Comparison of ENCODE assay signal across 2 cellular contexts in the genomic region with DNA sequence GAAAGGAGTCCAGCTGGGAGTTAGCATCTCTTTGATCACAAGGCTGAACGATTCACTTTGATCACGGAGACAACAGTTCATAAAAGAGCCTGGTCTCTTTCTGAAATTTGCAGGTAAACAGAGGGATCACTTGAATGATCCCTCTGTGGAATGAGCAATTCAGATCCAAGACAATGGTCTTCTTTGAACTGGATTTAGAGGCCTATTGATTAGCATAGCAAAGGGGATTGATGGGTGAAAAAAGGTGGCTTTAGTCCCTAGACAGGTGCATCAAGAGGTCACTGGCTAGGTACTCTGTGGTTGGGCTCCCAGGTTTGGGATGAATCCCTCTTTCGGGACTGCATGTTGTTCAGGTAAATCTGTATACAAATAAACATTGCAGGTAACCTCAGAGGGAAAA.
A peak's percentile ranks its signal among the peaks of the same experiment; 100 is the strongest.
TF ChIP-seq lines count a peak whose summit lies in the region.

No MANE protein-coding gene starts in this region.

TF ChIP-seq in HepG2, 621 proteins besides CTCF, POLR2A, EP300 and RAD21:
- TF ChIP-seq SOX6 (IDR thresholded peaks at IDR 0.05) (no peak), SOX6 (CRISPR knock-in tag; IDR thresholded peaks at IDR 0.05) (peak; percentile 38), ZNF232 (CRISPR knock-in tag; IDR thresholded peaks at IDR 0.05; ENCODE audit: borderline replicate concordance) (no peak), ZEB1 (IDR thresholded peaks at IDR 0.05; ENCODE audit: insufficient replicate concordance, low read depth) (no peak), TCF7 (IDR thresholded peaks at IDR 0.05; ENCODE audit: low read depth) (peak; percentile 48), SOX5 (CRISPR knock-in tag; IDR thresholded peaks at IDR 0.05; ENCODE audit: borderline replicate concordance) (peak; percentile 28; the same call in 1 of the 2 replicates)
- TF ChIP-seq, protein P1, sequence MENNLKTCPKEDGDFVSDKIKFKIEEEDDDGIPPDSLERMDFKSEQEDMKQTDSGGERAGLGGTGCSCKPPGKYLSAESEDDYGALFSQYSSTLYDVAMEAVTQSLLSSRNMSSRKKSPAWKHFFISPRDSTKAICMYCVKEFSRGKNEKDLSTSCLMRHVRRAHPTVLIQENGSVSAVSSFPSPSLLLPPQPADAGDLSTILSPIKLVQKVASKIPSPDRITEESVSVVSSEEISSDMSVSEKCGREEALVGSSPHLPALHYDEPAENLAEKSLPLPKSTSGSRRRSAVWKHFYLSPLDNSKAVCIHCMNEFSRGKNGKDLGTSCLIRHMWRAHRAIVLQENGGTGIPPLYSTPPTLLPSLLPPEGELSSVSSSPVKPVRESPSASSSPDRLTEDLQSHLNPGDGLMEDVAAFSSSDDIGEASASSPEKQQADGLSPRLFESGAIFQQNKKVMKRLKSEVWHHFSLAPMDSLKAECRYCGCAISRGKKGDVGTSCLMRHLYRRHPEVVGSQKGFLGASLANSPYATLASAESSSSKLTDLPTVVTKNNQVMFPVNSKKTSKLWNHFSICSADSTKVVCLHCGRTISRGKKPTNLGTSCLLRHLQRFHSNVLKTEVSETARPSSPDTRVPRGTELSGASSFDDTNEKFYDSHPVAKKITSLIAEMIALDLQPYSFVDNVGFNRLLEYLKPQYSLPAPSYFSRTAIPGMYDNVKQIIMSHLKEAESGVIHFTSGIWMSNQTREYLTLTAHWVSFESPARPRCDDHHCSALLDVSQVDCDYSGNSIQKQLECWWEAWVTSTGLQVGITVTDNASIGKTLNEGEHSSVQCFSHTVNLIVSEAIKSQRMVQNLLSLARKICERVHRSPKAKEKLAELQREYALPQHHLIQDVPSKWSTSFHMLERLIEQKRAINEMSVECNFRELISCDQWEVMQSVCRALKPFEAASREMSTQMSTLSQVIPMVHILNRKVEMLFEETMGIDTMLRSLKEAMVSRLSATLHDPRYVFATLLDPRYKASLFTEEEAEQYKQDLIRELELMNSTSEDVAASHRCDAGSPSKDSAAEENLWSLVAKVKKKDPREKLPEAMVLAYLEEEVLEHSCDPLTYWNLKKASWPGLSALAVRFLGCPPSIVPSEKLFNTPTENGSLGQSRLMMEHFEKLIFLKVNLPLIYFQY (CRISPR knock-in tag; IDR thresholded peaks at IDR 0.05; ENCODE audit: borderline replicate concordance): no peak

TF ChIP-seq in H1, 55 proteins besides CTCF, POLR2A, EP300 and RAD21 (continued from another document):
- 0 out of 2 replicates have a peak, but pooled peaks have one; percentile 64 for TF ChIP-seq TCF12 (IDR thresholded peaks at IDR 0.05; ENCODE audit: low read depth, low read length)
- no peak for TF ChIP-seq CREB1 (IDR thresholded peaks at IDR 0.05)
- 0 out of 2 replicates have a peak, but pooled peaks have one; percentile 23 for TF ChIP-seq POLR2AphosphoS5 (IDR thresholded peaks at IDR 0.05; ENCODE audit: low read depth, low read length)
- TF ChIP-seq CEBPB (IDR thresholded peaks at IDR 0.05; ENCODE audit: low read depth, low read length): no peak
- no peak for TF ChIP-seq YY1 (IDR thresholded peaks at IDR 0.05; ENCODE audit: low read depth, low read length)
- no peak for TF ChIP-seq HDAC6 (IDR thresholded peaks at IDR 0.05; ENCODE audit: low read depth, low read length)
- no peak for TF ChIP-seq GTF2F1 (IDR thresholded peaks at IDR 0.05; ENCODE audit: borderline replicate concordance, low read depth, low read length)
- peak; percentile 97; the same call in 1 of the 2 replicates for TF ChIP-seq RXRA (IDR thresholded peaks at IDR 0.05; ENCODE audit: insufficient read depth, low read depth, low read length)
- TF ChIP-seq GABPA (IDR thresholded peaks at IDR 0.05; ENCODE audit: borderline replicate concordance, insufficient read depth, low read length): no peak
- TF ChIP-seq BACH1 (IDR thresholded peaks at IDR 0.05; ENCODE audit: low read length): no peak
- no peak for TF ChIP-seq RBBP5 (IDR thresholded peaks at IDR 0.05; ENCODE audit: borderline replicate concordance, low read depth, low read length)
- TF ChIP-seq, protein P2, sequence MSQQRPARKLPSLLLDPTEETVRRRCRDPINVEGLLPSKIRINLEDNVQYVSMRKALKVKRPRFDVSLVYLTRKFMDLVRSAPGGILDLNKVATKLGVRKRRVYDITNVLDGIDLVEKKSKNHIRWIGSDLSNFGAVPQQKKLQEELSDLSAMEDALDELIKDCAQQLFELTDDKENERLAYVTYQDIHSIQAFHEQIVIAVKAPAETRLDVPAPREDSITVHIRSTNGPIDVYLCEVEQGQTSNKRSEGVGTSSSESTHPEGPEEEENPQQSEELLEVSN (IDR thresholded peaks at IDR 0.05): no peak
- no peak for TF ChIP-seq RFX5 (IDR thresholded peaks at IDR 0.05; ENCODE audit: borderline replicate concordance, low read depth, low read length)
- peak; percentile 51; the same call in 1 of the 2 replicates for TF ChIP-seq POU5F1 (IDR thresholded peaks at IDR 0.05; ENCODE audit: low read depth, low read length)
- TF ChIP-seq CHD1 (IDR thresholded peaks at IDR 0.05; ENCODE audit: low read depth, low read length): no peak
- peak; percentile 76 for TF ChIP-seq NANOG (IDR thresholded peaks at IDR 0.05; ENCODE audit: insufficient read depth, low read depth, low read length, poor library complexity, severe bottlenecking)
- TF ChIP-seq, protein P3, sequence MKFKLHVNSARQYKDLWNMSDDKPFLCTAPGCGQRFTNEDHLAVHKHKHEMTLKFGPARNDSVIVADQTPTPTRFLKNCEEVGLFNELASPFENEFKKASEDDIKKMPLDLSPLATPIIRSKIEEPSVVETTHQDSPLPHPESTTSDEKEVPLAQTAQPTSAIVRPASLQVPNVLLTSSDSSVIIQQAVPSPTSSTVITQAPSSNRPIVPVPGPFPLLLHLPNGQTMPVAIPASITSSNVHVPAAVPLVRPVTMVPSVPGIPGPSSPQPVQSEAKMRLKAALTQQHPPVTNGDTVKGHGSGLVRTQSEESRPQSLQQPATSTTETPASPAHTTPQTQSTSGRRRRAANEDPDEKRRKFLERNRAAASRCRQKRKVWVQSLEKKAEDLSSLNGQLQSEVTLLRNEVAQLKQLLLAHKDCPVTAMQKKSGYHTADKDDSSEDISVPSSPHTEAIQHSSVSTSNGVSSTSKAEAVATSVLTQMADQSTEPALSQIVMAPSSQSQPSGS (IDR thresholded peaks at IDR 0.05; ENCODE audit: low read length): no peak
- no peak for TF ChIP-seq ZNF274 (IDR thresholded peaks at IDR 0.05; ENCODE audit: borderline replicate concordance, extremely low read depth, low read length)
- TF ChIP-seq SIRT6 (IDR thresholded peaks at IDR 0.05; ENCODE audit: low read length): no peak
- no peak for TF ChIP-seq SIX5 (IDR thresholded peaks at IDR 0.05; ENCODE audit: low read depth, low read length)
- TF ChIP-seq SP2 (IDR thresholded peaks at IDR 0.05; ENCODE audit: low read length): no peak
- no peak for TF ChIP-seq KDM1A (IDR thresholded peaks at IDR 0.05; ENCODE audit: borderline replicate concordance, low read length)
- TF ChIP-seq SUZ12 (IDR thresholded peaks at IDR 0.05; ENCODE audit: low read length): no peak
- no peak for TF ChIP-seq SRF (IDR thresholded peaks at IDR 0.05; ENCODE audit: low read depth, low read length)
- no peak for TF ChIP-seq ASH2L (IDR thresholded peaks at IDR 0.05; ENCODE audit: low read length)
- TF ChIP-seq EZH2 (IDR thresholded peaks at IDR 0.05; ENCODE audit: low read depth, low read length, severe bottlenecking): no peak
- TF ChIP-seq BRCA1 (IDR thresholded peaks at IDR 0.05; ENCODE audit: low read depth, low read length): no peak
- no peak for TF ChIP-seq FOSL1 (IDR thresholded peaks at IDR 0.05; ENCODE audit: insufficient read depth, low read depth, low read length)
- TF ChIP-seq CHD2 (IDR thresholded peaks at IDR 0.05; ENCODE audit: low read length): no peak
- no peak for TF ChIP-seq KDM5A (IDR thresholded peaks at IDR 0.05; ENCODE audit: low read length)
- TF ChIP-seq TAF7 (optimal IDR thresholded peaks at IDR 0.05; ENCODE audit: borderline replicate concordance, low read depth, low read length): no peak
- TF ChIP-seq MAFK (IDR thresholded peaks at IDR 0.05; ENCODE audit: low read depth, low read length): no peak
- no peak for TF ChIP-seq CBX5 (IDR thresholded peaks at IDR 0.05; ENCODE audit: low read depth, low read length)
- TF ChIP-seq CTBP2 (IDR thresholded peaks at IDR 0.05; ENCODE audit: borderline replicate concordance, insufficient read depth, insufficient read length, low read length): no peak
TF ChIP-seq in H1: peak in this region for 5.
